Comparison of ENCODE assay signal across 8 cellular contexts in the genomic region with DNA sequence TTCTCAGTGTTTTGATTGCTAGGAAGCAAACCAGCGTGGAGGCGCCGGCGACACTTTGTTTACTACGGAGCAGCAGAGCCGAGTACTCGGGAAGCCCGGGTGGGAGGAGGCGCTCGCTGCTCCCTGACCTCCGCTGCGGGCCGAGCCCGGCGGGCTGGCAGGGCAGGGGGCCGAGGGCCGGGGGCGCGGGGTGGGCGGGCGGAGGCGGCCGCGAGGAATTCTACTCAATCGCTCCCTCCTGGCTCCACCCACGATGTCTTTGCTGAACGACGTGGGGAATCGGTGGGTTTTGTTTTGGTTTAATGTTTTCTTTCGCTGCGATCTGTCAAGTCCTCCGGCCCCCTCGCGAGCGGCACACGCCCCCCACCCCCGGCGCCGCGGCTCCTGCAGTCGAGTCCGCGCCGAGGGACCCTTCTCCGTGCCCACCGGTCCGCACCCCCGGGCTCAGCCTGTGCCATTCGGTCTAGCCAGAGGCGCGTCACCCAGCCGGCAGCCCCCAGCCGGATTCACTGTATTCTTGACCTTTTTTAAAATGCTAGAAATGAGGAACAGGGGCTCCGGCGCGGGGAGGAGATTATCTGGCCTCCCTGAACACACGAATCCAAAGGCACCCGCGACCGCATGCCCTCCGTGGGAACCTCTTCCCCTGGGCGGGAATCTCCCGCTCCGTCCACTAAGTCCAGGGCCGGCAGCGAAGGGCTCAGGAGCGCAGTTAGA. TPM values are rescaled to one million over a fixed set of nuclear protein-coding genes. Genes with fewer than 3 reads are reported as not detected.
DNase-seq lines count a peak whose midpoint lies in the region; ATAC-seq and TF ChIP-seq lines count a peak whose summit lies in the region.

No MANE protein-coding gene starts in this region.

- ATAC-seq in HG03139 (IDR thresholded peaks at IDR 0.05; ENCODE audit: unreplicated experiment) (peak; percentile 23), lung (ENCODE audit: insufficient read depth, low FRiP score) (peak; percentile 16), GM21737 (IDR thresholded peaks at IDR 0.05; ENCODE audit: unreplicated experiment) (no peak)

- H3K4me1 Mint-ChIP-seq in T-helper 2 cell treated with Interferon-gamma antibody and Interleukin-4, amounts not matched to agents 5 μg/mL and 100 μg/mL, for 36 hours (ENCODE audit: low read depth): peaks cover 33% of the 10 kb centered on the region

- TF ChIP-seq CTCF in lung (IDR thresholded peaks at IDR 0.05; ENCODE audit: control extremely low read depth, extremely low read depth): no peak

- H3K4me3 ChIP-seq in lung: peak overlapping the region; percentile 68
- H3K4me3 ChIP-seq in subcutaneous abdominal adipose tissue (ENCODE audit: low read depth in 1 of 5, low read length in 5 of 5): peak overlapping the region; percentile 69 to 99 (median 91)

- H3K27ac ChIP-seq in lung (ENCODE audit: low read depth in 1 of 2, low read length in 1 of 2) (peak overlapping the region; percentile 85 to 100), subcutaneous abdominal adipose tissue (ENCODE audit: low read depth, low read length) (peak overlapping the region; percentile 95)

- H3K27ac Mint-ChIP-seq in T-helper 2 cell treated with Interferon-gamma antibody and Interleukin-4, amounts not matched to agents 5 μg/mL and 100 μg/mL, for 36 hours: peak overlapping the region; percentile 84

- H3K4me1 ChIP-seq in lung (ENCODE audit: control insufficient read depth in 2 of 2, insufficient read depth in 2 of 2, low read length in 2 of 2): no peaks in the 10 kb centered on the region
- peaks cover 2 to 37% (median 30%) of the 10 kb centered on the region in 5 donors for H3K4me1 ChIP-seq in subcutaneous abdominal adipose tissue (ENCODE audit: control insufficient read depth in 5 of 5, insufficient read depth in 5 of 5, low read length in 5 of 5)

- H3K36me3 ChIP-seq in lung (ENCODE audit: control insufficient read depth in 2 of 2, insufficient read depth in 2 of 2, low read length in 2 of 2) (no peaks in the 10 kb centered on the region), subcutaneous abdominal adipose tissue (ENCODE audit: control insufficient read depth in 5 of 5, insufficient read depth in 5 of 5, low read length in 5 of 5) (no peaks in the 10 kb centered on the region)

- no peaks in the 10 kb centered on the region for H3K9me3 Mint-ChIP-seq in T-helper 2 cell treated with Interferon-gamma antibody and Interleukin-4, amounts not matched to agents 5 μg/mL and 100 μg/mL, for 36 hours

- peak; percentile 75 for DNase-seq in activated effector memory CD4-positive, alpha-beta T cell treated with anti-CD3 and anti-CD28 coated beads, Interleukin-2, amount 50 U/mL, for 16 hours
- no peak for DNase-seq in activated effector memory CD4-positive, alpha-beta T cell treated with Interleukin-2 at 50 U/mL for 16 hours
- no peak for DNase-seq in T-helper 2 cell treated with Interferon-gamma antibody and Interleukin-4, amounts not matched to agents 5 μg/mL and 100 μg/mL, for 36 hours (ENCODE audit: low spot score)
- DNase-seq in ecto neural progenitor cell (ENCODE audit: low spot score): peak; percentile 80
- peak; percentile 69 for DNase-seq in lung (ENCODE audit: low spot score)

- WGBS in lung, 2 donors: 1% methylated on average over 65 to 67 of the region's 67 CpGs

- H3K4me3 Mint-ChIP-seq in T-helper 2 cell treated with Interferon-gamma antibody and Interleukin-4, amounts not matched to agents 5 μg/mL and 100 μg/mL, for 36 hours: peak overlapping the region; percentile 86

- H3K27me3 ChIP-seq in lung (ENCODE audit: control insufficient read depth, insufficient read depth) (no peaks in the 10 kb centered on the region), subcutaneous abdominal adipose tissue (ENCODE audit: control insufficient read depth in 5 of 5, insufficient read depth in 4 of 5, low read length in 5 of 5) (no peaks in the 10 kb centered on the region)

- H3K27me3 Mint-ChIP-seq in T-helper 2 cell treated with Interferon-gamma antibody and Interleukin-4, amounts not matched to agents 5 μg/mL and 100 μg/mL, for 36 hours (ENCODE audit: low read depth): no peaks in the 10 kb centered on the region

- H3K36me3 Mint-ChIP-seq in T-helper 2 cell treated with Interferon-gamma antibody and Interleukin-4, amounts not matched to agents 5 μg/mL and 100 μg/mL, for 36 hours (ENCODE audit: low read depth): peaks cover 10% of the 10 kb centered on the region

- H3K9me3 ChIP-seq in lung (ENCODE audit: control insufficient read depth in 2 of 2, insufficient read depth in 1 of 2, low read length in 1 of 2): no peaks in the 10 kb centered on the region
- H3K9me3 ChIP-seq in subcutaneous abdominal adipose tissue (ENCODE audit: control insufficient read depth in 5 of 5, low read length in 5 of 5): no peaks in the 10 kb centered on the region

- peak overlapping the region; percentile 77 to 88 (median 81) for H3K9ac ChIP-seq in subcutaneous abdominal adipose tissue (ENCODE audit: low read length in 5 of 5)

RNA-seq across cellular contexts. Expression of a gene that starts 0.6 kb away (rescaled TPM):
- 10 to 100 TPM; 31.6 to 37.1 TPM for total RNA-seq in lung
- polyA plus RNA-seq in lung: 10 to 100 TPM in 1 of 2 donors, 1 to 10 TPM in 1; 4.1 to 11.0 TPM

Comparison
In these comparisons a context has a peak if more than half of its experiments do, and no peak if none do; other contexts are left out.
1. DNase-seq: peak in activated effector memory CD4-positive, alpha-beta T cell treated with anti-CD3 and anti-CD28 coated beads, Interleukin-2, amount 50 U/mL, for 16 hours (single experiment), ecto neural progenitor cell (single experiment) and lung (single experiment); none in activated effector memory CD4-positive, alpha-beta T cell treated with Interleukin-2 at 50 U/mL for 16 hours (single experiment) and T-helper 2 cell treated with Interferon-gamma antibody and Interleukin-4, amounts not matched to agents 5 μg/mL and 100 μg/mL, for 36 hours (single experiment).